In genomic region chr16:2476345-2476720, GRCh38 we compare ENCODE assay signal across 9 cellular contexts. TPM values are rescaled to one million over a fixed set of nuclear protein-coding genes. Genes with fewer than 3 reads are reported as not detected.
A peak's percentile ranks its signal among the peaks of the same experiment; 100 is the strongest.
DNase-seq lines count a peak whose midpoint lies in the region; ATAC-seq and TF ChIP-seq lines count a peak whose summit lies in the region.
"Had no signal": no experiment of that assay in that cellular context is flagged by ENCODE, and none has a peak within 500 bp of the region (broad histone marks: within the 10 kb centered on the region; RNA-seq: fewer than 3 reads in every experiment).

No MANE protein-coding gene starts in this region.

- H3K4me3 ChIP-seq in mucosa of descending colon: no peak overlapping the region

- H3K4me1 Mint-ChIP-seq in stimulated activated naive CD8-positive, alpha-beta T cell treated with anti-CD3 and anti-CD28 coated beads, Interleukin-15, Interleukin-2, amounts not matched to agents 100 ng/mL and 50 ng/mL, for 24 hours (ENCODE audit: low read depth): peaks cover 13% of the 10 kb centered on the region
- H3K4me1 Mint-ChIP-seq in WTC11: peaks cover 8% of the 10 kb centered on the region
- H3K4me1 Mint-ChIP-seq in immature natural killer cell: peaks cover 10 to 12% of the 10 kb centered on the region in 2 donors

- TF ChIP-seq CTCF in WTC11 (IDR thresholded peaks at IDR 0.05): no peak
- TF ChIP-seq CTCF in mucosa of descending colon (IDR thresholded peaks at IDR 0.05): no peak

- H3K9me3 Mint-ChIP-seq in stimulated activated naive CD8-positive, alpha-beta T cell treated with anti-CD3 and anti-CD28 coated beads, Interleukin-15, Interleukin-2, amounts not matched to agents 100 ng/mL and 50 ng/mL, for 24 hours: no peaks in the 10 kb centered on the region
- no peaks in the 10 kb centered on the region for H3K9me3 Mint-ChIP-seq in WTC11
- H3K9me3 Mint-ChIP-seq in immature natural killer cell: no peaks in the 10 kb centered on the region

- peaks cover 25% of the 10 kb centered on the region for H3K4me1 ChIP-seq in mucosa of descending colon (ENCODE audit: low read depth)

- H3K4me3 Mint-ChIP-seq in stimulated activated naive CD8-positive, alpha-beta T cell treated with anti-CD3 and anti-CD28 coated beads, Interleukin-15, Interleukin-2, amounts not matched to agents 100 ng/mL and 50 ng/mL, for 24 hours: peak overlapping the region; percentile 71
- H3K4me3 Mint-ChIP-seq in WTC11 (peak overlapping the region; percentile 66), immature natural killer cell (peak overlapping the region; percentile 51 to 77 (median 69))

- POLR2A ChIA-PET in WTC11 (lab: Charles Lee): no interaction called here

- CTCF ChIA-PET in WTC11 (lab: Charles Lee): interaction anchor here (1.7 to 4.0 kb wide), 2 partner anchors 25 kb away, joined by 9 to 57 read pairs; no protein-coding TSS in a partner anchor

- DNase-seq in stimulated activated naive CD8-positive, alpha-beta T cell treated with anti-CD3 and anti-CD28 coated beads, Interleukin-15, Interleukin-2, amounts not matched to agents 100 U/mL and 50 U/mL, for 24 hours: no peak
- no peak for DNase-seq in WTC11 (ENCODE audit: low spot score)
- DNase-seq in immature natural killer cell: no peak
- no peak for DNase-seq in SW 1271 (lab: John Stamatoyannopoulos, UW)
- DNase-seq in mucosa of descending colon: no peak
- DNase-seq in medulla oblongata (ENCODE audit: extremely low spot score): no peak
- DNase-seq: DMS 273 treated with DMSO at 0.1 percent for 48 hours had no signal

- no peaks in the 10 kb centered on the region for H3K36me3 ChIP-seq in mucosa of descending colon (ENCODE audit: low read depth)

- H3K36me3 Mint-ChIP-seq in stimulated activated naive CD8-positive, alpha-beta T cell treated with anti-CD3 and anti-CD28 coated beads, Interleukin-15, Interleukin-2, amounts not matched to agents 100 ng/mL and 50 ng/mL, for 24 hours (ENCODE audit: low read depth): no peaks in the 10 kb centered on the region
- no peaks in the 10 kb centered on the region for H3K36me3 Mint-ChIP-seq in WTC11
- no peaks in the 10 kb centered on the region for H3K36me3 Mint-ChIP-seq in immature natural killer cell

- ATAC-seq in stimulated activated naive CD8-positive, alpha-beta T cell treated with anti-CD3 and anti-CD28 coated beads, Interleukin-15, Interleukin-2, amounts not matched to agents 100 U/mL and 50 U/mL, for 24 hours: no peak
- no peak for ATAC-seq in WTC11
- ATAC-seq in GM18873 (IDR thresholded peaks at IDR 0.05; ENCODE audit: low FRiP score, unreplicated experiment): no peak
- no peak for ATAC-seq in mucosa of descending colon

- peaks cover 7% of the 10 kb centered on the region for H3K27me3 Mint-ChIP-seq in stimulated activated naive CD8-positive, alpha-beta T cell treated with anti-CD3 and anti-CD28 coated beads, Interleukin-15, Interleukin-2, amounts not matched to agents 100 ng/mL and 50 ng/mL, for 24 hours
- H3K27me3 Mint-ChIP-seq in WTC11 (ENCODE audit: low read depth): peaks cover 25% of the 10 kb centered on the region
- H3K27me3 Mint-ChIP-seq in immature natural killer cell (ENCODE audit: low read depth in 3 of 3): peaks cover 0 to 6% (median 2%) of the 10 kb centered on the region in 3 donors

- H3K9me3 ChIP-seq in mucosa of descending colon: no peaks in the 10 kb centered on the region

- H3K27ac Mint-ChIP-seq in stimulated activated naive CD8-positive, alpha-beta T cell treated with anti-CD3 and anti-CD28 coated beads, Interleukin-15, Interleukin-2, amounts not matched to agents 100 ng/mL and 50 ng/mL, for 24 hours: no peak overlapping the region
- H3K27ac Mint-ChIP-seq in WTC11 (no peak overlapping the region), immature natural killer cell (no peak overlapping the region)

- intact Hi-C loops in mucosa of descending colon (cut with DNase I, micrococcal nuclease): no loop called here

TF ChIP-seq in WTC11, 78 proteins besides CTCF, POLR2A, EP300 and RAD21:
- TF ChIP-seq, protein P1, sequence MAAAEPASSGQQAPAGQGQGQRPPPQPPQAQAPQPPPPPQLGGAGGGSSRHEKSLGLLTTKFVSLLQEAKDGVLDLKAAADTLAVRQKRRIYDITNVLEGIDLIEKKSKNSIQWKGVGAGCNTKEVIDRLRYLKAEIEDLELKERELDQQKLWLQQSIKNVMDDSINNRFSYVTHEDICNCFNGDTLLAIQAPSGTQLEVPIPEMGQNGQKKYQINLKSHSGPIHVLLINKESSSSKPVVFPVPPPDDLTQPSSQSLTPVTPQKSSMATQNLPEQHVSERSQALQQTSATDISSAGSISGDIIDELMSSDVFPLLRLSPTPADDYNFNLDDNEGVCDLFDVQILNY (CRISPR knock-in tag; IDR thresholded peaks at IDR 0.05): no peak
- no peak for TF ChIP-seq MYBL2 (CRISPR knock-in tag; IDR thresholded peaks at IDR 0.05)
- no peak for TF ChIP-seq ESRRA (CRISPR knock-in tag; IDR thresholded peaks at IDR 0.05; ENCODE audit: borderline replicate concordance)
- no peak for TF ChIP-seq IRF2 (CRISPR knock-in tag; IDR thresholded peaks at IDR 0.05; ENCODE audit: borderline replicate concordance, low read depth)
- TF ChIP-seq CDX4 (CRISPR knock-in tag; IDR thresholded peaks at IDR 0.05; ENCODE audit: borderline replicate concordance): no peak
- TF ChIP-seq NR1H2 (CRISPR knock-in tag; IDR thresholded peaks at IDR 0.05): no peak
- no peak for TF ChIP-seq RELA (CRISPR knock-in tag; IDR thresholded peaks at IDR 0.05; ENCODE audit: borderline replicate concordance)
- no peak for TF ChIP-seq NFATC4 (CRISPR knock-in tag; IDR thresholded peaks at IDR 0.05)
- TF ChIP-seq ATF3 (CRISPR knock-in tag; conservative IDR thresholded peaks at IDR 0.05): no peak
- TF ChIP-seq, protein P2, sequence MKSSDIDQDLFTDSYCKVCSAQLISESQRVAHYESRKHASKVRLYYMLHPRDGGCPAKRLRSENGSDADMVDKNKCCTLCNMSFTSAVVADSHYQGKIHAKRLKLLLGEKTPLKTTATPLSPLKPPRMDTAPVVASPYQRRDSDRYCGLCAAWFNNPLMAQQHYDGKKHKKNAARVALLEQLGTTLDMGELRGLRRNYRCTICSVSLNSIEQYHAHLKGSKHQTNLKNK (CRISPR knock-in tag; IDR thresholded peaks at IDR 0.05): no peak

RNA-seq across cellular contexts. Expression of gene TBC1D24, which starts 1.4 kb away (rescaled TPM):
- total RNA-seq in WTC11 (2021) (17.3 to 21.0 TPM (median 17.8 TPM) in 3 replicates), mucosa of descending colon (10 to 100 TPM in 1 of 3 donors, 1 to 10 TPM in 2; 6.9 to 14.3 (median 8.5) TPM)
- polyA plus RNA-seq in immature natural killer cell: 1 to 10 TPM; 1.1 to 4.5 (median 2.4) TPM

RNA-seq across cellular contexts. Expression of gene NTN3, which starts 5.2 kb away (rescaled TPM):
- total RNA-seq in WTC11 (2021) (0.82 to 0.92 TPM (median 0.89 TPM) in 3 replicates), mucosa of descending colon (under 1 TPM in 1 of 3 donors, not detected in 2; 0.44 TPM)
- polyA plus RNA-seq in immature natural killer cell: not detected

RNA-seq across cellular contexts. Expression of gene TEDC2, which starts 16.4 kb away (rescaled TPM):
- 51.7 to 61.6 TPM (median 51.9 TPM) in 3 replicates for total RNA-seq in WTC11 (2021)
- polyA plus RNA-seq in immature natural killer cell: under 1 TPM in 2 of 3 donors, not detected in 1; 0.22 to 0.85 TPM
- 1 to 10 TPM; 1.1 to 5.5 (median 2.8) TPM for total RNA-seq in mucosa of descending colon

RNA-seq across cellular contexts. Expression of gene ATP6V0C, which starts 37.4 kb away (rescaled TPM):
- total RNA-seq in WTC11 (2021): 193 to 212 TPM (median 193 TPM) in 3 replicates
- 100 to 1,000 TPM in 1 of 3 donors, 10 to 100 TPM in 2; 70.9 to 116 (median 90.8) TPM for polyA plus RNA-seq in immature natural killer cell
- total RNA-seq in mucosa of descending colon: 100 to 1,000 TPM; 171 to 261 (median 201) TPM

RNA-seq across cellular contexts. Expression of gene AMDHD2, which starts 43.8 kb away (rescaled TPM):
- 60.1 to 70.9 TPM (median 60.3 TPM) in 3 replicates for total RNA-seq in WTC11 (2021)
- polyA plus RNA-seq in immature natural killer cell: 10 to 100 TPM; 13.7 to 18.6 (median 13.9) TPM
- 10 to 100 TPM; 33.6 to 51.2 (median 38.4) TPM for total RNA-seq in mucosa of descending colon
